In genomic region chr19:31625575-31625974, GRCh38 we compare ENCODE assay signal across 11 cellular contexts.
"Had no signal": no experiment of that assay in that cellular context is flagged by ENCODE, and none has a peak within 500 bp of the region (broad histone marks: within the 10 kb centered on the region; RNA-seq: fewer than 3 reads in every experiment).

No MANE protein-coding gene starts in this region.

- H3K27ac ChIP-seq: GM23248 had no signal

- H2AFZ ChIP-seq: GM23248, GM23338 had no signal

- H3K9me3 ChIP-seq: HAP-1 had no signal

- H3K9ac ChIP-seq: GM23248 had no signal

- DNase-seq: GM23248, GOT3, H7, H9, HCEC 1CT, HFFc6 had no signal

- H3K27ac Mint-ChIP-seq: GM23338, H9, HFFc6 had no signal

- ATAC-seq: GM23338, HCT116 had no signal

- H3K36me3 ChIP-seq: HAP-1 had no signal

- FAIRE-seq: H1, H54 had no signal

- H3K4me3 ChIP-seq: GM23248, GM23338, HAP-1 had no signal

- H3K4me3 Mint-ChIP-seq: GM23338, H9, HFFc6 had no signal

- H3K4me1 ChIP-seq: HAP-1 had no signal

- H3K4me2 ChIP-seq: GM23338 had no signal
